ENCODE assay signal across 11 cellular contexts in the genomic region with DNA sequence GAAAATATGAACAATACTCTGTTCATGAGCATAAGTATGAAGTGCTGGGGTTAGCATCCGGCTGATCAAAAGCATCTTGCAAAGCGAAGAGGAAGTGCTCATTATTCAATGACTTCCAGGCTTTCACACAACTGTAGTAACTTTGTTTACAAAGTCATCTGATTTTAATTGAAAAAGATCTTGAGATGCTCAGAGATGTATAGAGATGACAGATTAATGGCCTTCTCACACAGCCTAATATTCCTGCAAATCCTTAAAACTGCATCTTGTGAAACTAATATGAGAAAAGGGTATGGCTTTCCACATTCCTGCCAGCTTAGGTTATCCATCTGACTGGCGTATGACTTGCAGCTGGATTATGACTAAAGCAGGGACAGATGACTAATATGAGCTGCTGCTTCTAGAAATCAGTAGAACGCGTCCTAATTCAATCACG.
A peak's percentile ranks its signal among the peaks of the same experiment; 100 is the strongest.
DNase-seq lines count a peak whose midpoint lies in the region; ATAC-seq and TF ChIP-seq lines count a peak whose summit lies in the region.
"Had no signal": no experiment of that assay in that cellular context is flagged by ENCODE, and none has a peak within 500 bp of the region (broad histone marks: within the 10 kb centered on the region; RNA-seq: fewer than 3 reads in every experiment).

No MANE protein-coding gene starts in this region.

- H3K4me1 ChIP-seq in left lung (peaks cover 0 to 8% of the 10 kb centered on the region in 2 donors), aorta (ENCODE audit: control insufficient read depth in 1 of 2, insufficient read depth in 2 of 2, low read length in 2 of 2) (no peaks in the 10 kb centered on the region)

- H3K4me3 ChIP-seq in AG04449 (ENCODE audit: low read depth, low read length) (no peak overlapping the region), left lung (no peak overlapping the region), aorta (ENCODE audit: low read length in 2 of 2) (no peak overlapping the region)

- CTCF ChIA-PET in AG04449 (lab: Yijun Ruan, JAX): no interaction called here

- WGBS in aorta, 2 donors: 32 to 34% methylated on average over 6 of the region's 6 CpGs

- H3K27me3 ChIP-seq in left lung (no peaks in the 10 kb centered on the region), aorta (ENCODE audit: control insufficient read depth in 1 of 2, insufficient read depth in 2 of 2, low read length in 1 of 2) (no peaks in the 10 kb centered on the region)

- H3K9me3 ChIP-seq in left lung (no peaks in the 10 kb centered on the region), aorta (ENCODE audit: control insufficient read depth, low read length) (no peaks in the 10 kb centered on the region)

- H3K36me3 ChIP-seq in left lung (no peaks in the 10 kb centered on the region), aorta (ENCODE audit: control insufficient read depth in 1 of 2, insufficient read depth in 2 of 2, low read length in 1 of 2) (no peaks in the 10 kb centered on the region)

- H3K27ac ChIP-seq in left lung: no peak overlapping the region
- H3K27ac ChIP-seq in aorta (ENCODE audit: low read depth in 1 of 2, low read length in 2 of 2): no peak overlapping the region

- TF ChIP-seq CTCF in AG04449 (IDR thresholded peaks at IDR 0.05; ENCODE audit: insufficient read depth, low read length, missing control alignments) (no peak), left lung (IDR thresholded peaks at IDR 0.05) (no peak)

- peak; percentile 77 for ATAC-seq in left lung
- ATAC-seq in aorta (ENCODE audit: low FRiP score): no peak

- DNase-seq in AG04449 (ENCODE audit: low read depth, low spot score) (peak; percentile 63), HPDE6-E6E7 (ENCODE audit: extremely low spot score) (peak; percentile 76), brain pericyte (ENCODE audit: low read depth, low spot score) (peak; percentile 37), left lung (no peak), DMS79 treated with DMSO at 0.1 percent for 48 hours (lab: John Stamatoyannopoulos, UW) (no peak), NCI-H446 treated with DMSO at 0.1 percent for 48 hours (lab: John Stamatoyannopoulos, UW) (no peak), NCI-H2029 (lab: John Stamatoyannopoulos, UW) (no peak), aorta (no peak)
- DNase-seq: activated effector memory CD4-positive, alpha-beta T cell treated with Interleukin-2 at 50 U/mL for 16 hours; SHP77; stimulated activated CD4-positive, alpha-beta T cell treated with anti-CD3 and anti-CD28 coated beads, Interleukin-2, amount 100 ng/mL, for 48 hours had no signal

- POLR2A ChIA-PET in AG04449 (lab: Yijun Ruan, JAX): no interaction called here

- intact Hi-C loops in left lung (cut with DNase I): no loop called here
- intact Hi-C loops in aorta (cut with DNase I): no loop called here

Comparison
In these comparisons a context has a peak if more than half of its experiments do, and no peak if none do; other contexts are left out.
1. DNase-seq: peak in AG04449 (single experiment), HPDE6-E6E7 (single experiment) and brain pericyte (single experiment); none in left lung (0 of 2), DMS79 treated with DMSO at 0.1 percent for 48 hours (single experiment), NCI-H446 treated with DMSO at 0.1 percent for 48 hours (single experiment), NCI-H2029 (single experiment) and aorta (0 of 2).